Comparison of ENCODE assay signal across 7 cellular contexts in the genomic region with DNA sequence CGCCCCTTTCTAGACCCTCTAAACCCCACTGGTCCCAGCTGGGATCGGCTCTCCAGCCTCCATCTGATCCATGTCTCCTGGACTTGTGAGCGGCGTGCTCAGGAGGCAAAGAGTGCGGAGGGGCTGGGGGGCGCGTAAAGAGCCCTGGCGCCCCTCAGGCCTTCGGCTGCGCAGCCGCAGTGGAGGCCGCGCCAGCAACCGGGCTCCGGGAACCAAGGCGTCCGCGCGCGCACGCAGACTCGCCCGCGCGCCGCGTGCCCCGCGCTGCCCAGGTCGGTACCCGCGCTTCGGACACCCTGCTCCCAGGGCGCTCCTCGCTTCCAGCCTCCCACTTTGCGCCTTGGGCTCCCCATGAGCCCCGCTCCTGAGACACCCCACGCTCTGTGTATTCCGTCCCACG. TPM values are rescaled to one million over a fixed set of nuclear protein-coding genes. Genes with fewer than 3 reads are reported as not detected.
A peak's percentile ranks its signal among the peaks of the same experiment; 100 is the strongest.
DNase-seq lines count a peak whose midpoint lies in the region; TF ChIP-seq lines count a peak whose summit lies in the region.
"Not testable (repeated sequence)": the region's sequence is repeated elsewhere in the genome, so short reads cannot be mapped to it uniquely, and the experiment has no call there.

No MANE protein-coding gene starts in this region.

- peaks cover 45% of the 10 kb centered on the region for H3K27me3 Mint-ChIP-seq in activated T-helper 1 cell treated with anti-CD3 and anti-CD28 coated beads, Interleukin-12 subunit alpha, Interleukin-12 subunit beta, Interleukin-2, Interleukin-4 antibody, amounts not matched to agents 30 ng/mL and 10 ng/mL and 1 ng/mL, durations not matched to agents 14 hours and 24 hours and 36 hours (ENCODE audit: insufficient read depth)
- peaks cover 18% of the 10 kb centered on the region for H3K27me3 Mint-ChIP-seq in progenitor cell of endocrine pancreas

- peaks cover 13% of the 10 kb centered on the region for H3K27me3 ChIP-seq in NT2/D1 (ENCODE audit: insufficient read depth, insufficient read length)
- H3K27me3 ChIP-seq in iPS-15b (ENCODE audit: control insufficient read depth, insufficient read depth, low read length) = not testable (repeated sequence)

- H3K4me1 Mint-ChIP-seq in activated T-helper 1 cell treated with anti-CD3 and anti-CD28 coated beads, Interleukin-12 subunit alpha, Interleukin-12 subunit beta, Interleukin-2, Interleukin-4 antibody, amounts not matched to agents 30 ng/mL and 10 ng/mL and 1 ng/mL, durations not matched to agents 14 hours and 24 hours and 36 hours (ENCODE audit: low read depth) = peaks cover 13% of the 10 kb centered on the region
- not testable (repeated sequence) for H3K4me1 Mint-ChIP-seq in progenitor cell of endocrine pancreas (ENCODE audit: low read depth)

- H3K36me3 Mint-ChIP-seq in activated T-helper 1 cell treated with anti-CD3 and anti-CD28 coated beads, Interleukin-12 subunit alpha, Interleukin-12 subunit beta, Interleukin-2, Interleukin-4 antibody, amounts not matched to agents 30 ng/mL and 10 ng/mL and 1 ng/mL, durations not matched to agents 14 hours and 24 hours and 36 hours (ENCODE audit: low read depth); progenitor cell of endocrine pancreas (ENCODE audit: insufficient read depth): not testable (repeated sequence)

- not testable (repeated sequence) for TF ChIP-seq CTCF in coronary artery (IDR thresholded peaks at IDR 0.05); progenitor cell of endocrine pancreas (IDR thresholded peaks at IDR 0.05; ENCODE audit: unreplicated experiment)

- H3K9me3 Mint-ChIP-seq in activated T-helper 1 cell treated with anti-CD3 and anti-CD28 coated beads, Interleukin-12 subunit alpha, Interleukin-12 subunit beta, Interleukin-2, Interleukin-4 antibody, amounts not matched to agents 30 ng/mL and 10 ng/mL and 1 ng/mL, durations not matched to agents 14 hours and 24 hours and 36 hours; progenitor cell of endocrine pancreas (ENCODE audit: low read depth): not testable (repeated sequence)

- H3K9me3 ChIP-seq in NT2/D1 (ENCODE audit: insufficient read depth, low read length); iPS-15b (ENCODE audit: control insufficient read depth, insufficient read depth, low read length): not testable (repeated sequence)

- H3K27ac Mint-ChIP-seq in activated T-helper 1 cell treated with anti-CD3 and anti-CD28 coated beads, Interleukin-12 subunit alpha, Interleukin-12 subunit beta, Interleukin-2, Interleukin-4 antibody, amounts not matched to agents 30 ng/mL and 10 ng/mL and 1 ng/mL, durations not matched to agents 14 hours and 24 hours and 36 hours; progenitor cell of endocrine pancreas: not testable (repeated sequence)

- H3K4me3 Mint-ChIP-seq in activated T-helper 1 cell treated with anti-CD3 and anti-CD28 coated beads, Interleukin-12 subunit alpha, Interleukin-12 subunit beta, Interleukin-2, Interleukin-4 antibody, amounts not matched to agents 30 ng/mL and 10 ng/mL and 1 ng/mL, durations not matched to agents 14 hours and 24 hours and 36 hours = peak overlapping the region; percentile 58
- H3K4me3 Mint-ChIP-seq in progenitor cell of endocrine pancreas (ENCODE audit: low read depth) = peak overlapping the region; percentile 24

- H3K36me3 ChIP-seq in NT2/D1 (ENCODE audit: insufficient read depth, insufficient read length, low read length); iPS-15b (ENCODE audit: control insufficient read depth, insufficient read depth, low read length): not testable (repeated sequence)

- not testable (repeated sequence) for H3K27ac ChIP-seq in coronary artery

- DNase-seq in DMS 273 (lab: John Stamatoyannopoulos, UW; ENCODE audit: unreplicated experiment) (peak; percentile 43), NCI-H1092 treated with DMSO at 0.1 percent for 48 hours (lab: John Stamatoyannopoulos, UW) (peak; percentile 20)
- DNase-seq in NT2/D1 (ENCODE audit: low read depth, low spot score); activated T-helper 1 cell treated with anti-CD3 and anti-CD28 coated beads, Interleukin-12 subunit alpha, Interleukin-12 subunit beta, Interleukin-2, Interleukin-4 antibody, amounts not matched to agents 30 ng/mL and 10 ng/mL and 1 ng/mL, durations not matched to agents 14 hours and 24 hours and 36 hours (ENCODE audit: low spot score); coronary artery (ENCODE audit: low spot score); progenitor cell of endocrine pancreas (ENCODE audit: low spot score, unreplicated experiment): not testable (repeated sequence)

- H3K9ac ChIP-seq in NT2/D1 (ENCODE audit: insufficient read length, low read depth) = peak overlapping the region; percentile 81
- not testable (repeated sequence) for H3K9ac ChIP-seq in iPS-15b (ENCODE audit: low read depth, low read length)

- intact Hi-C loops in activated T-helper 1 cell treated with anti-CD3 and anti-CD28 coated beads, Interleukin-12 subunit alpha, Interleukin-12 subunit beta, Interleukin-2, Interleukin-4 antibody, amounts not matched to agents 30 ng/mL and 10 ng/mL and 1 ng/mL, durations not matched to agents 14 hours and 24 hours and 36 hours (cut with micrococcal nuclease) = not testable (repeated sequence)

- H3K4me3 ChIP-seq in NT2/D1 (ENCODE audit: insufficient read length, low read depth) = peak overlapping the region; percentile 36
- peak overlapping the region; percentile 45 for H3K4me3 ChIP-seq in coronary artery
- peak overlapping the region; percentile 46 for H3K4me3 ChIP-seq in iPS-15b (ENCODE audit: low read depth, low read length)

- not testable (repeated sequence) for H3K4me1 ChIP-seq in NT2/D1 (ENCODE audit: insufficient read depth, insufficient read length); iPS-15b (ENCODE audit: control insufficient read depth, insufficient read depth, low read length)

RNA-seq across cellular contexts. Expression of a gene that starts 3.4 kb away (rescaled TPM):
- total RNA-seq in activated T-helper 1 cell treated with anti-CD3 and anti-CD28 coated beads, Interleukin-12 subunit alpha, Interleukin-12 subunit beta, Interleukin-2, Interleukin-4 antibody, amounts not matched to agents 30 ng/mL and 10 ng/mL and 1 ng/mL, durations not matched to agents 14 hours and 24 hours and 36 hours = 11.6 and 12.4 TPM in 2 replicates
- 54.6 and 55.3 TPM in 2 replicates for total RNA-seq in progenitor cell of endocrine pancreas
